ENCODE assay signal across 14 cellular contexts in genomic region chr2:85813211-85813977, GRCh38. TPM values are rescaled to one million over a fixed set of nuclear protein-coding genes. Genes with fewer than 3 reads are reported as not detected.
"Had no signal": no experiment of that assay in that cellular context is flagged by ENCODE, and none has a peak within 500 bp of the region (broad histone marks: within the 10 kb centered on the region; RNA-seq: fewer than 3 reads in every experiment).

No MANE protein-coding gene starts in this region.

- H3K27me3 Mint-ChIP-seq: stimulated activated naive CD8-positive, alpha-beta T cell treated with anti-CD3 and anti-CD28 coated beads, Interleukin-15, amount 100 ng/mL, for 72 hours had no signal

- H2AFZ ChIP-seq: hepatocyte had no signal

- H3K36me3 Mint-ChIP-seq: activated naive CD4-positive, alpha-beta T cell treated with anti-CD3 and anti-CD28 coated beads, Interleukin-2, amount 10 ng/mL, durations not matched to agents 7 days and 5 days; immature natural killer cell; natural killer cell treated with Interleukin-12 subunit alpha and Interleukin-12 subunit beta and Interleukin-15 and Interleukin-18, amount 100 ng/mL, for 72 hours had no signal

- H3K9me3 Mint-ChIP-seq: activated naive CD4-positive, alpha-beta T cell treated with anti-CD3 and anti-CD28 coated beads, Interleukin-2, amount 10 ng/mL, durations not matched to agents 7 days and 5 days; effector memory CD8-positive, alpha-beta T cell; immature natural killer cell; natural killer cell treated with Interleukin-12 subunit alpha and Interleukin-12 subunit beta and Interleukin-15 and Interleukin-18, amount 100 ng/mL, for 72 hours; stimulated activated naive CD8-positive, alpha-beta T cell treated with anti-CD3 and anti-CD28 coated beads, Interleukin-15, amount 100 ng/mL, for 72 hours; T-helper 1 cell treated with Interleukin-12 subunit alpha and Interleukin-12 subunit beta and Interleukin-4 antibody, amounts not matched to agents 30 μg/mL and 1 μg/mL, for 36 hours had no signal

- H3K4me1 Mint-ChIP-seq: activated naive CD4-positive, alpha-beta T cell treated with anti-CD3 and anti-CD28 coated beads, Interleukin-2, amount 10 ng/mL, durations not matched to agents 7 days and 5 days; immature natural killer cell; stimulated activated naive CD8-positive, alpha-beta T cell treated with anti-CD3 and anti-CD28 coated beads, Interleukin-15, amount 100 ng/mL, for 72 hours had no signal

- H3K27me3 ChIP-seq: body of pancreas, right lobe of liver, transverse colon, vagina had no signal

- H3K9me3 ChIP-seq: body of pancreas, left ventricle myocardium inferior, right lobe of liver, transverse colon, vagina had no signal

- FAIRE-seq: frontal cortex had no signal

- H3K79me2 ChIP-seq: hepatocyte had no signal

- H3K27ac ChIP-seq: hepatocyte, left ventricle myocardium inferior, right lobe of liver, skin epidermis, transverse colon, vagina had no signal

- H3K36me3 ChIP-seq: left ventricle myocardium inferior, right lobe of liver, transverse colon, vagina had no signal

- H3K27ac Mint-ChIP-seq: activated naive CD4-positive, alpha-beta T cell treated with anti-CD3 and anti-CD28 coated beads, Interleukin-2, amount 10 ng/mL, durations not matched to agents 7 days and 5 days; effector memory CD8-positive, alpha-beta T cell; natural killer cell treated with Interleukin-12 subunit alpha and Interleukin-12 subunit beta and Interleukin-15 and Interleukin-18, amount 100 ng/mL, for 72 hours; T-helper 1 cell treated with Interleukin-12 subunit alpha and Interleukin-12 subunit beta and Interleukin-4 antibody, amounts not matched to agents 30 μg/mL and 1 μg/mL, for 36 hours had no signal

- H3K4me2 ChIP-seq: hepatocyte had no signal

- H3K4me3 ChIP-seq: body of pancreas, hepatocyte, left ventricle myocardium inferior, right lobe of liver, skin epidermis, transverse colon, vagina had no signal

- H3K4me3 Mint-ChIP-seq: activated naive CD4-positive, alpha-beta T cell treated with anti-CD3 and anti-CD28 coated beads, Interleukin-2, amount 10 ng/mL, durations not matched to agents 7 days and 5 days; effector memory CD8-positive, alpha-beta T cell; immature natural killer cell; natural killer cell treated with Interleukin-12 subunit alpha and Interleukin-12 subunit beta and Interleukin-15 and Interleukin-18, amount 100 ng/mL, for 72 hours; stimulated activated naive CD8-positive, alpha-beta T cell treated with anti-CD3 and anti-CD28 coated beads, Interleukin-15, amount 100 ng/mL, for 72 hours; T-helper 1 cell treated with Interleukin-12 subunit alpha and Interleukin-12 subunit beta and Interleukin-4 antibody, amounts not matched to agents 30 μg/mL and 1 μg/mL, for 36 hours had no signal

RNA-seq across cellular contexts. Expression of gene ATOH8, which starts 59.6 kb away (rescaled TPM):
- total RNA-seq: natural killer cell treated with Interleukin-12 subunit alpha and Interleukin-12 subunit beta and Interleukin-15 and Interleukin-18, amount 100 ng/mL, for 72 hours had no signal
- polyA plus RNA-seq: immature natural killer cell had no signal
